12 cellular contexts compared by ENCODE assay signal in genomic region chr3:50290116-50290745, GRCh38. TPM values are rescaled to one million over a fixed set of nuclear protein-coding genes. Genes with fewer than 3 reads are reported as not detected.
DNase-seq lines count a peak whose midpoint lies in the region; ATAC-seq and TF ChIP-seq lines count a peak whose summit lies in the region.
"Had no signal": no experiment of that assay in that cellular context is flagged by ENCODE, and none has a peak within 500 bp of the region (broad histone marks: within the 10 kb centered on the region; RNA-seq: fewer than 3 reads in every experiment).

No MANE protein-coding gene starts in this region.

- no peak overlapping the region for H3K27ac ChIP-seq in OCI-LY7 (ENCODE audit: low read depth, low read length, poor library complexity, severe bottlenecking)
- H3K27ac ChIP-seq in spleen, result no peak overlapping the region
- H3K27ac ChIP-seq in upper lobe of right lung, result no peak overlapping the region

- no peak for TF ChIP-seq CTCF in OCI-LY7 (conservative IDR thresholded peaks at IDR 0.05; ENCODE audit: low read length)
- no peak for TF ChIP-seq CTCF in spleen (IDR thresholded peaks at IDR 0.05 in 8 of 11, conservative IDR thresholded peaks at IDR 0.05 in 3 of 11)
- TF ChIP-seq CTCF in upper lobe of right lung (IDR thresholded peaks at IDR 0.05), result no peak

- ATAC-seq in upper lobe of right lung, result no peak

- peaks cover 52% of the 10 kb centered on the region for H3K36me3 ChIP-seq in OCI-LY7 (ENCODE audit: insufficient read depth, low read length)
- H3K36me3 ChIP-seq in spleen, result peaks cover 0 to 48% (median 40%) of the 10 kb centered on the region in 6 donors
- peaks cover 31% of the 10 kb centered on the region for H3K36me3 ChIP-seq in upper lobe of right lung

- WGBS in spleen, 5 donors, result 90 to 96% (median 95%) methylated on average over 17 to 18 of the region's 18 CpGs

- H2AFZ ChIP-seq in OCI-LY7 (ENCODE audit: low read length), result no peak overlapping the region

- H3K9me3 Mint-ChIP-seq in activated naive CD4-positive, alpha-beta T cell treated with anti-CD3 and anti-CD28 coated beads, Interleukin-2, amount 10 ng/mL, durations not matched to agents 7 days and 5 days, result no peaks in the 10 kb centered on the region
- H3K9me3 Mint-ChIP-seq: central memory CD8-positive, alpha-beta T cell had no signal

- intact Hi-C loops in OCI-LY7 (cut with micrococcal nuclease; ENCODE audit: unreplicated experiment) (no loop called here), spleen (cut with DNase I; ENCODE audit: low total_unique reads) (no loop called here), upper lobe of right lung (cut with DNase I) (no loop called here)

- DNase-seq in activated naive CD4-positive, alpha-beta T cell treated with anti-CD3 and anti-CD28 coated beads, Interleukin-2, amount 10 ng/mL, durations not matched to agents 7 days and 5 days, result no peak
- no peak for DNase-seq in activated naive CD4-positive, alpha-beta T cell treated with anti-CD3 and anti-CD28 coated beads, Interleukin-2, amount 50 U/mL, for 16 hours
- DNase-seq in OCI-LY7 (ENCODE audit: low spot score) (no peak), ecto neural progenitor cell (ENCODE audit: low spot score) (peak; percentile 44), spleen (peak; percentile 82), DMS79 (lab: John Stamatoyannopoulos, UW) (no peak), RKO (ENCODE audit: low spot score) (no peak), upper lobe of right lung (no peak)
- DNase-seq: C1 segment of cervical spinal cord, NCI-H1694 had no signal

- H3K9me3 ChIP-seq in OCI-LY7 (ENCODE audit: low read length) (no peaks in the 10 kb centered on the region), spleen (no peaks in the 10 kb centered on the region), upper lobe of right lung (no peaks in the 10 kb centered on the region)

- no peaks in the 10 kb centered on the region for H3K9me2 ChIP-seq in OCI-LY7 (ENCODE audit: insufficient read depth, low read length)

- H3K27me3 ChIP-seq in spleen (replicated peaks in 1 of 7) (no peaks in the 10 kb centered on the region), upper lobe of right lung (no peaks in the 10 kb centered on the region)

- H4K20me1 ChIP-seq in OCI-LY7 (ENCODE audit: insufficient read depth, low read length), result no peaks in the 10 kb centered on the region

- H3K4me1 ChIP-seq in OCI-LY7 (ENCODE audit: insufficient read depth, low read length, poor library complexity, severe bottlenecking) (peaks cover 6% of the 10 kb centered on the region), spleen (peaks cover 13 to 33% (median 24%) of the 10 kb centered on the region in 6 donors), upper lobe of right lung (peaks cover 16% of the 10 kb centered on the region)

- no peak overlapping the region for H3K27ac Mint-ChIP-seq in activated naive CD4-positive, alpha-beta T cell treated with anti-CD3 and anti-CD28 coated beads, Interleukin-2, amount 10 ng/mL, durations not matched to agents 7 days and 5 days

- CTCF ChIA-PET in activated naive CD4-positive, alpha-beta T cell treated with anti-CD3 and anti-CD28 coated beads, Interleukin-2, amount 10 ng/mL, durations not matched to agents 7 days and 5 days (lab: Charles Lee), result no interaction called here
- CTCF ChIA-PET in OCI-LY7 (lab: Charles Lee; ENCODE audit: unreplicated experiment), result no interaction called here

- H3K4me2 ChIP-seq in OCI-LY7 (ENCODE audit: low read length), result peak overlapping the region; percentile 76

- POLR2A ChIA-PET in OCI-LY7 (lab: Charles Lee), result interaction anchor here (0.6 kb wide), 1 partner anchor 90 kb away, joined by 4 read pairs; no protein-coding TSS in a partner anchor

- H3K27me3 Mint-ChIP-seq in activated naive CD4-positive, alpha-beta T cell treated with anti-CD3 and anti-CD28 coated beads, Interleukin-2, amount 10 ng/mL, durations not matched to agents 7 days and 5 days, result no peaks in the 10 kb centered on the region
- H3K27me3 Mint-ChIP-seq: central memory CD8-positive, alpha-beta T cell had no signal

- H3K4me3 Mint-ChIP-seq in activated naive CD4-positive, alpha-beta T cell treated with anti-CD3 and anti-CD28 coated beads, Interleukin-2, amount 10 ng/mL, durations not matched to agents 7 days and 5 days, result peak overlapping the region; percentile 41

- peaks cover 26% of the 10 kb centered on the region for H3K4me1 Mint-ChIP-seq in activated naive CD4-positive, alpha-beta T cell treated with anti-CD3 and anti-CD28 coated beads, Interleukin-2, amount 10 ng/mL, durations not matched to agents 7 days and 5 days

- H3K4me3 ChIP-seq in OCI-LY7 (ENCODE audit: low read depth, low read length, poor library complexity, severe bottlenecking) (peak overlapping the region; percentile 89), spleen (no peak overlapping the region), upper lobe of right lung (no peak overlapping the region)

- peaks cover 20% of the 10 kb centered on the region for H3K79me2 ChIP-seq in OCI-LY7 (ENCODE audit: insufficient read depth, low read depth, low read length)

- peaks cover 15% of the 10 kb centered on the region for H3K36me3 Mint-ChIP-seq in activated naive CD4-positive, alpha-beta T cell treated with anti-CD3 and anti-CD28 coated beads, Interleukin-2, amount 10 ng/mL, durations not matched to agents 7 days and 5 days

- no peak for TF ChIP-seq POLR2A in spleen (IDR thresholded peaks at IDR 0.05)

- no TSS peak for BruUV-seq in OCI-LY7 (replicated peaks; lab: Mats Ljungman, UMichigan)

RNA-seq across cellular contexts. Expression of gene IFRD2, which starts 2.0 kb away (rescaled TPM):
- total RNA-seq in OCI-LY7 (2014; rRNA removed; shearing (Covaris generic)), result 73.1 and 95.5 TPM in 2 replicates
- total RNA-seq in OCI-LY7 (2022), result 93.3 and 97.3 TPM in 2 replicates
- total RNA-seq in spleen, result 10 to 100 TPM; 40.2 to 67.6 (median 48.0) TPM
- polyA plus RNA-seq in spleen, result 10 to 100 TPM; 58.4 to 76.7 (median 74.8) TPM
- total RNA-seq in upper lobe of right lung, result 77.0 TPM

RNA-seq across cellular contexts. Expression of gene HYAL3, which starts 9.0 kb away (rescaled TPM):
- 1.2 and 2.7 TPM in 2 replicates for total RNA-seq in OCI-LY7 (2014; rRNA removed; shearing (Covaris generic))
- 3.5 and 4.4 TPM in 2 replicates for total RNA-seq in OCI-LY7 (2022)
- total RNA-seq in spleen, result 1 to 10 TPM in 6 of 7 donors, under 1 TPM in 1; 0.73 to 3.8 (median 2.7) TPM
- 1 to 10 TPM; 1.4 to 2.4 (median 2.1) TPM for polyA plus RNA-seq in spleen
- 2.8 TPM for total RNA-seq in upper lobe of right lung

RNA-seq across cellular contexts. Expression of gene NAA80, which starts 9.0 kb away (rescaled TPM):
- total RNA-seq in OCI-LY7 (2014; rRNA removed; shearing (Covaris generic)), result 13.6 and 18.7 TPM in 2 replicates
- total RNA-seq in OCI-LY7 (2022) (18.7 and 21.7 TPM in 2 replicates), spleen (10 to 100 TPM in 6 of 7 donors, 1 to 10 TPM in 1; 7.8 to 15.1 (median 11.8) TPM), upper lobe of right lung (12.5 TPM)
- polyA plus RNA-seq in spleen, result 10 to 100 TPM; 12.4 to 15.5 (median 15.2) TPM

RNA-seq across cellular contexts. Expression of gene LSMEM2, which starts 11.3 kb away (rescaled TPM):
- not detected in 2 replicates for total RNA-seq in OCI-LY7 (2014; rRNA removed; shearing (Covaris generic))
- total RNA-seq in OCI-LY7 (2022) (not detected in 2 replicates), spleen (under 1 TPM in 1 of 7 donors, not detected in 6; 0.46 TPM), upper lobe of right lung (not detected)
- polyA plus RNA-seq in spleen, result under 1 TPM; 0.06 to 0.29 (median 0.20) TPM
- total RNA-seq: HT-29 had no signal

RNA-seq across cellular contexts. Expression of gene HYAL1, which starts 13.1 kb away (rescaled TPM):
- total RNA-seq in OCI-LY7 (2014; rRNA removed; shearing (Covaris generic)), result 0.85 and 2.8 TPM in 2 replicates
- total RNA-seq in OCI-LY7 (2022) (0.33 and 0.36 TPM in 2 replicates), spleen (100 to 1,000 TPM in 5 of 7 donors, 10 to 100 TPM in 2; 46.8 to 172 (median 122) TPM), upper lobe of right lung (78.8 TPM)
- polyA plus RNA-seq in spleen, result 10 to 100 TPM; 18.2 to 49.4 (median 46.6) TPM

Comparison
In these comparisons a context has a peak if more than half of its experiments do, and no peak if none do; other contexts are left out.
1. DNase-seq: peak in ecto neural progenitor cell (single experiment) and spleen (single experiment); none in activated naive CD4-positive, alpha-beta T cell treated with anti-CD3 and anti-CD28 coated beads, Interleukin-2, amount 10 ng/mL, durations not matched to agents 7 days and 5 days (single experiment), activated naive CD4-positive, alpha-beta T cell treated with anti-CD3 and anti-CD28 coated beads, Interleukin-2, amount 50 U/mL, for 16 hours (single experiment), OCI-LY7 (single experiment), DMS79 (single experiment), RKO (single experiment) and upper lobe of right lung (single experiment).